Comparison of ENCODE assay signal across 11 cellular contexts in the genomic region with DNA sequence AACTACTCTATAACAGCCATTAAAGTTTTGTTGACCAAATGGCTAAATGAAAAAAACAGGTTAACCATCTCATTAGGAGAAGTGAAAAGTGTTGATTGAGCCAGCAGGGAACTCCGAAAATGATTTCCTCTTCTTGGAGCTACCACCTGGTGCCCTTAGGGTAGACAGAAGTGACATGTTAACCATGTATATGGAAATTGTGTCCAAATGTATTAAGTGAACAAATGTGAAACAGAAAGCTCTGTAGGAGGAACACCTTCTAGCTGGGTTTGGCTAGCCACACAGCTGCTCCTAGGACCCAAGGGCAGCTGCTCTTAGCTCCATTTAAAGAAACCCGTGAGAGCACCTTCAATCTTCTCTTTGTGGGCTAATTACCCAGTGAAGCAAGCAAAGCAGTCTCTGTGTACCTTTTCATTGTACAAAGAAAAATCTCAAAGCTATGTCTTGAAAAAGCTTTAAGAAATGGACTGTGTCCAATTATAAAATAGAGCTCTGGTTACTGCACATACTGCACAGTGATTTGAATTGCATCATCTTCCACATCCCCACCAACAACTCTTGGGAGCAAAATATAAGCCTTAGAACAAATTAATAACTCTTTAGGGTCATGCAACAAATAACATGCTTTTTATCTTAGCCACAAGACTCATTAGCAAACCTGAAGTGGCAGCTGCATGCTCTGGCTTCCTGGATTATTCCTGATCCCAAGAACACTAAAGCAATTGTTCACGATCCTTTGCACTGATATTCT. TPM values are rescaled to one million over a fixed set of nuclear protein-coding genes. Genes with fewer than 3 reads are reported as not detected.
A peak's percentile ranks its signal among the peaks of the same experiment; 100 is the strongest.
DNase-seq lines count a peak whose midpoint lies in the region; ATAC-seq and TF ChIP-seq lines count a peak whose summit lies in the region.
"Had no signal": no experiment of that assay in that cellular context is flagged by ENCODE, and none has a peak within 500 bp of the region (broad histone marks: within the 10 kb centered on the region; RNA-seq: fewer than 3 reads in every experiment).

No MANE protein-coding gene starts in this region.

- peak; percentile 97 for ATAC-seq in HG03060 (IDR thresholded peaks at IDR 0.05; ENCODE audit: low read depth, unreplicated experiment)
- no peak for ATAC-seq in psoas muscle

- no peaks in the 10 kb centered on the region for H3K27me3 ChIP-seq in stomach
- no peaks in the 10 kb centered on the region for H3K27me3 ChIP-seq in psoas muscle (ENCODE audit: insufficient read depth in 3 of 3, low read length in 2 of 3)

- peaks cover 0 to 28% (median 15%) of the 10 kb centered on the region in 4 donors for H3K4me1 ChIP-seq in stomach
- H3K4me1 ChIP-seq in psoas muscle = no peaks in the 10 kb centered on the region

- no peak for TF ChIP-seq POLR2A in stomach (IDR thresholded peaks at IDR 0.05)

- peak overlapping the region in 1 of 4 donors; percentile 17 for H3K4me3 ChIP-seq in stomach
- no peak overlapping the region for H3K4me3 ChIP-seq in psoas muscle

- TF ChIP-seq CTCF in stomach (IDR thresholded peaks at IDR 0.05) = no peak
- no peak for TF ChIP-seq CTCF in psoas muscle (IDR thresholded peaks at IDR 0.05)

- H3K36me3 ChIP-seq in stomach (no peaks in the 10 kb centered on the region), psoas muscle (ENCODE audit: insufficient read depth in 1 of 2, low read depth in 1 of 2) (no peaks in the 10 kb centered on the region)

- H3K9me3 ChIP-seq in stomach = no peaks in the 10 kb centered on the region
- H3K9me3 ChIP-seq in psoas muscle = no peaks in the 10 kb centered on the region

- intact Hi-C loops in stomach (cut with DNase I; ENCODE audit: low total_unique reads) = no loop called here
- intact Hi-C loops in psoas muscle (cut with DNase I) = loop anchor here (5.0 to 10.0 kb wide), 2 partner anchors 244 to 621 kb away; no protein-coding TSS in a partner anchor

- DNase-seq in NCI-H1105 treated with DMSO at 0.1 percent for 48 hours (lab: John Stamatoyannopoulos, UW) = peak; percentile 16
- no peak for DNase-seq in NCI-H1105 (lab: John Stamatoyannopoulos, UW)
- DNase-seq in RPMI8226 = peak; percentile 82
- DNase-seq in stomach = peak; percentile 32
- no peak for DNase-seq in psoas muscle
- DNase-seq in activated CD8-positive, alpha-beta memory T cell treated with anti-CD3 and anti-CD28 coated beads, Interleukin-2, amount 50 U/mL, for 4 hours = no peak
- DNase-seq in mucosa of gallbladder (ENCODE audit: low spot score) = no peak

- 21 to 49% (median 27%) methylated on average over 3 of the region's 3 CpGs for WGBS in stomach, 5 donors
- WGBS in psoas muscle, 3 donors = 27 to 48% (median 32%) methylated on average over 3 of the region's 3 CpGs

- H3K27ac ChIP-seq in stomach (peak overlapping the region; percentile 54 to 81 (median 65)), psoas muscle (no peak overlapping the region)

- TF ChIP-seq EP300 in stomach (IDR thresholded peaks at IDR 0.05) = no peak

RNA-seq across cellular contexts. Expression of a gene that starts 59.2 kb away (rescaled TPM):
- total RNA-seq in stomach (10 to 100 TPM in 4 of 5 donors, 1 to 10 TPM in 1; 1.8 to 24.6 (median 19.3) TPM), psoas muscle (10 to 100 TPM in 3 of 4 donors, 1 to 10 TPM in 1; 5.2 to 14.5 (median 13.1) TPM), mucosa of gallbladder (92.3 TPM)
- polyA plus RNA-seq in stomach (1 to 10 TPM; 2.4 to 5.1 (median 2.4) TPM), psoas muscle (1 to 10 TPM; 1.3 to 3.6 (median 2.5) TPM)
- total RNA-seq: A172, endothelial cell of umbilical vein, HT1080 had no signal

Comparison
In these comparisons a context has a peak if more than half of its experiments do, and no peak if none do; other contexts are left out.
1. DNase-seq: peak in NCI-H1105 treated with DMSO at 0.1 percent for 48 hours (single experiment), RPMI8226 (single experiment) and stomach (single experiment); none in NCI-H1105 (single experiment), psoas muscle (0 of 2), activated CD8-positive, alpha-beta memory T cell treated with anti-CD3 and anti-CD28 coated beads, Interleukin-2, amount 50 U/mL, for 4 hours (single experiment) and mucosa of gallbladder (single experiment).